Comparison of ENCODE assay signal across 10 cellular contexts in genomic region chr2:199692489-199692888, GRCh38.
DNase-seq lines count a peak whose midpoint lies in the region; ATAC-seq and TF ChIP-seq lines count a peak whose summit lies in the region.
"Had no signal": no experiment of that assay in that cellular context is flagged by ENCODE, and none has a peak within 500 bp of the region (broad histone marks: within the 10 kb centered on the region; RNA-seq: fewer than 3 reads in every experiment).

No MANE protein-coding gene starts in this region.

- no peaks in the 10 kb centered on the region for H3K36me3 ChIP-seq in lung (ENCODE audit: control insufficient read depth in 2 of 2, insufficient read depth in 2 of 2, low read length in 2 of 2)

- no peaks in the 10 kb centered on the region for H3K27me3 ChIP-seq in lung (ENCODE audit: control insufficient read depth, insufficient read depth)

- H3K9me3 Mint-ChIP-seq in natural killer cell, result no peaks in the 10 kb centered on the region
- H3K9me3 Mint-ChIP-seq: activated CD4-positive, alpha-beta T cell treated with anti-CD3 and anti-CD28 coated beads, Interleukin-2, amount 10 ng/mL, durations not matched to agents 7 days and 5 days; stimulated activated naive B cell treated with anti-CD40 and anti-IgM and Interleukin-4, amounts not matched to agents 10 μg/mL and 1 μg/mL and 100 μg/mL, for 72 hours had no signal

- WGBS in lung, 2 donors, result 76 to 78% methylated on average over 3 of the region's 3 CpGs

- H3K9me3 ChIP-seq in lung (ENCODE audit: control insufficient read depth in 2 of 2, insufficient read depth in 1 of 2, low read length in 1 of 2), result peaks cover 0 to 4% of the 10 kb centered on the region in 2 donors

- no peak overlapping the region for H3K4me3 ChIP-seq in lung

- no peak overlapping the region for H3K27ac ChIP-seq in lung (ENCODE audit: low read depth in 1 of 2, low read length in 1 of 2)

- H3K4me3 Mint-ChIP-seq in natural killer cell, result no peak overlapping the region
- H3K4me3 Mint-ChIP-seq: activated CD4-positive, alpha-beta T cell treated with anti-CD3 and anti-CD28 coated beads, Interleukin-2, amount 10 ng/mL, durations not matched to agents 7 days and 5 days; stimulated activated naive B cell treated with anti-CD40 and anti-IgM and Interleukin-4, amounts not matched to agents 10 μg/mL and 1 μg/mL and 100 μg/mL, for 72 hours had no signal

- ATAC-seq in lung (ENCODE audit: insufficient read depth, low FRiP score) (no peak), natural killer cell (no peak)
- ATAC-seq: stimulated activated naive B cell treated with anti-CD40 and anti-IgM and Interleukin-4, amounts not matched to agents 10 μg/mL and 1 μg/mL and 100 μg/mL, for 72 hours had no signal

- no peak overlapping the region for H3K27ac Mint-ChIP-seq in natural killer cell
- H3K27ac Mint-ChIP-seq: activated CD4-positive, alpha-beta T cell treated with anti-CD3 and anti-CD28 coated beads, Interleukin-2, amount 10 ng/mL, durations not matched to agents 7 days and 5 days; stimulated activated naive B cell treated with anti-CD40 and anti-IgM and Interleukin-4, amounts not matched to agents 10 μg/mL and 1 μg/mL and 100 μg/mL, for 72 hours had no signal

- no peaks in the 10 kb centered on the region for H3K4me1 Mint-ChIP-seq in natural killer cell
- H3K4me1 Mint-ChIP-seq: activated CD4-positive, alpha-beta T cell treated with anti-CD3 and anti-CD28 coated beads, Interleukin-2, amount 10 ng/mL, durations not matched to agents 7 days and 5 days; stimulated activated naive B cell treated with anti-CD40 and anti-IgM and Interleukin-4, amounts not matched to agents 10 μg/mL and 1 μg/mL and 100 μg/mL, for 72 hours had no signal

- no peaks in the 10 kb centered on the region for H3K4me1 ChIP-seq in lung (ENCODE audit: control insufficient read depth in 2 of 2, insufficient read depth in 2 of 2, low read length in 2 of 2)

- no peaks in the 10 kb centered on the region for H3K36me3 Mint-ChIP-seq in natural killer cell
- H3K36me3 Mint-ChIP-seq: stimulated activated naive B cell treated with anti-CD40 and anti-IgM and Interleukin-4, amounts not matched to agents 10 μg/mL and 1 μg/mL and 100 μg/mL, for 72 hours had no signal

- intact Hi-C loops in natural killer cell (cut with micrococcal nuclease), result no loop called here

- DNase-seq in ELF-1 (ENCODE audit: low read depth, low spot score) (peak; percentile 39), NCI-H2029 (lab: John Stamatoyannopoulos, UW) (peak; percentile 22), SHP77 (lab: John Stamatoyannopoulos, UW) (peak; percentile 53 to 76), lung (ENCODE audit: low spot score) (peak; percentile 33), natural killer cell (no peak)
- DNase-seq in stimulated activated naive CD4-positive, alpha-beta T cell treated with Interleukin-2 at 50 U/mL for 16 hours (lab: John Stamatoyannopoulos, UW), result no peak
- no peak for DNase-seq in activated T-cell treated with anti-CD3 and anti-CD28 coated beads, Interleukin-2, amount 50 U/mL, for 48 hours
- DNase-seq in activated effector memory CD4-positive, alpha-beta T cell treated with Interleukin-2 at 50 U/mL for 16 hours, result no peak
- DNase-seq: activated CD4-positive, alpha-beta T cell treated with anti-CD3 and anti-CD28 coated beads, Interleukin-2, amount 10 ng/mL, durations not matched to agents 7 days and 5 days; stimulated activated naive B cell treated with anti-CD40 and anti-IgM and Interleukin-4, amounts not matched to agents 10 μg/mL and 1 μg/mL and 100 μg/mL, for 72 hours had no signal

- TF ChIP-seq CTCF in lung (IDR thresholded peaks at IDR 0.05; ENCODE audit: control extremely low read depth, extremely low read depth) (no peak), natural killer cell (IDR thresholded peaks at IDR 0.05) (no peak)

- no peaks in the 10 kb centered on the region for H3K27me3 Mint-ChIP-seq in natural killer cell (ENCODE audit: low read depth in 2 of 2)

Comparison
In these comparisons a context has a peak if more than half of its experiments do, and no peak if none do; other contexts are left out.
1. DNase-seq: peak in ELF-1 (single experiment), NCI-H2029 (single experiment), SHP77 (2 of 2) and lung (single experiment); none in stimulated activated naive CD4-positive, alpha-beta T cell treated with Interleukin-2 at 50 U/mL for 16 hours (single experiment), activated T-cell treated with anti-CD3 and anti-CD28 coated beads, Interleukin-2, amount 50 U/mL, for 48 hours (0 of 2), natural killer cell (single experiment) and activated effector memory CD4-positive, alpha-beta T cell treated with Interleukin-2 at 50 U/mL for 16 hours (single experiment).